In genomic region chr11:67563354-67564114, GRCh38 we compare ENCODE assay signal across 1 cellular context.
A peak's percentile ranks its signal among the peaks of the same experiment; 100 is the strongest.
TF ChIP-seq lines count a peak whose summit lies in the region.

No MANE protein-coding gene starts in this region.

TF ChIP-seq in K562, 482 proteins besides CTCF, POLR2A, EP300 and RAD21 (continued from another document and continues in another):
- TF ChIP-seq ZNF395 (CRISPR knock-in tag; IDR thresholded peaks at IDR 0.05): peak; percentile 97
- no peak for TF ChIP-seq MNT (conservative IDR thresholded peaks at IDR 0.05)
- TF ChIP-seq ELF4 (CRISPR knock-in tag; IDR thresholded peaks at IDR 0.05): peak; percentile 80; the same call in 1 of the 2 replicates
- no peak for TF ChIP-seq POLR3A (IDR thresholded peaks at IDR 0.05; ENCODE audit: borderline replicate concordance, extremely low read depth, insufficient read depth, insufficient read length)
- TF ChIP-seq DDX20 (tag; IDR thresholded peaks at IDR 0.05; ENCODE audit: low read depth): peak; percentile 96
- peak; percentile 83 for TF ChIP-seq ZBTB12 (CRISPR knock-in tag; IDR thresholded peaks at IDR 0.05)
- TF ChIP-seq MCM5 (IDR thresholded peaks at IDR 0.05; ENCODE audit: low read depth): no peak
- TF ChIP-seq HDAC1 (IDR thresholded peaks at IDR 0.05): no peak
- no peak for TF ChIP-seq WHSC1 (IDR thresholded peaks at IDR 0.05; ENCODE audit: low read length)
- peak; percentile 93 for TF ChIP-seq ZNF311 (CRISPR knock-in tag; IDR thresholded peaks at IDR 0.05)
- TF ChIP-seq RFX1 (IDR thresholded peaks at IDR 0.05): peak; percentile 68
- TF ChIP-seq ZKSCAN8 (CRISPR knock-in tag; IDR thresholded peaks at IDR 0.05): no peak
- no peak for TF ChIP-seq FOXO4 (CRISPR knock-in tag; IDR thresholded peaks at IDR 0.05)
- no peak for TF ChIP-seq HDAC6 (IDR thresholded peaks at IDR 0.05; ENCODE audit: low read depth, low read length)
- TF ChIP-seq KDM5B (IDR thresholded peaks at IDR 0.05; ENCODE audit: insufficient replicate concordance, low read depth, low read length): no peak
- TF ChIP-seq ETV5 (CRISPR knock-in tag; IDR thresholded peaks at IDR 0.05; ENCODE audit: low read depth): peak; percentile 53; the same call in 1 of the 2 replicates
- TF ChIP-seq SUPT5H (IDR thresholded peaks at IDR 0.05): no peak
- TF ChIP-seq RCOR1 (IDR thresholded peaks at IDR 0.05; ENCODE audit: borderline replicate concordance in 1 of 2, low read depth in 2 of 2, low read length in 2 of 2): peak in 1 of 2 experiments; percentile 48; a peak in 2 of 4 replicates
- TF ChIP-seq ZNF511 (CRISPR knock-in tag; IDR thresholded peaks at IDR 0.05): no peak
- no peak for TF ChIP-seq TFE3 (CRISPR knock-in tag; IDR thresholded peaks at IDR 0.05)
- no peak for TF ChIP-seq PRPF4 (IDR thresholded peaks at IDR 0.05; ENCODE audit: insufficient read depth, low read depth, low read length, poor library complexity, severe bottlenecking)
- peak; percentile 93 for TF ChIP-seq ZNF644 (tag; IDR thresholded peaks at IDR 0.05; ENCODE audit: low read depth)
- no peak for TF ChIP-seq ZNF507 (tag; conservative IDR thresholded peaks at IDR 0.05)
- TF ChIP-seq DIDO1 (tag; IDR thresholded peaks at IDR 0.05; ENCODE audit: low read depth): peak; percentile 94
- TF ChIP-seq TAF1 (IDR thresholded peaks at IDR 0.05; ENCODE audit: control insufficient read depth, extremely low read depth, insufficient read depth, low read length, severe bottlenecking): no peak
- TF ChIP-seq HSF4 (CRISPR knock-in tag; IDR thresholded peaks at IDR 0.05; ENCODE audit: borderline replicate concordance): peak; percentile 94; the same call in 1 of the 2 replicates
- TF ChIP-seq LEF1 (IDR thresholded peaks at IDR 0.05): 0 out of 2 replicates have a peak, but pooled peaks have one; percentile 8
- 0 out of 2 replicates have a peak, but pooled peaks have one; percentile 17 for TF ChIP-seq GABPB1 (CRISPR knock-in tag; IDR thresholded peaks at IDR 0.05)
- TF ChIP-seq YY1 (IDR thresholded peaks at IDR 0.05; ENCODE audit: borderline replicate concordance in 1 of 3, control insufficient read depth in 1 of 3, extremely low read depth in 1 of 3, insufficient read depth in 3 of 3, insufficient read length in 1 of 3, insufficient replicate concordance in 2 of 3, low read depth in 1 of 3, low read length in 2 of 3): no peak
- peak; percentile 89 for TF ChIP-seq NCOR1 (IDR thresholded peaks at IDR 0.05)
- TF ChIP-seq ZNF280B (CRISPR knock-in tag; IDR thresholded peaks at IDR 0.05): no peak
- no peak for TF ChIP-seq U2AF1 (optimal IDR thresholded peaks at IDR 0.05; ENCODE audit: low read depth, low read length)
- TF ChIP-seq PCBP2 (IDR thresholded peaks at IDR 0.05; ENCODE audit: low read depth, low read length, poor library complexity, severe bottlenecking): no peak
- TF ChIP-seq CGGBP1 (CRISPR knock-in tag; IDR thresholded peaks at IDR 0.05): no peak
- peak; percentile 51 for TF ChIP-seq TAF9B (IDR thresholded peaks at IDR 0.05; ENCODE audit: partially characterized antibody)
- no peak for TF ChIP-seq RB1 (IDR thresholded peaks at IDR 0.05; ENCODE audit: low read depth)
- no peak for TF ChIP-seq CBX3 (IDR thresholded peaks at IDR 0.05; ENCODE audit: borderline replicate concordance in 1 of 2, low read length in 2 of 2)
- TF ChIP-seq NR2C1 (IDR thresholded peaks at IDR 0.05): 0 out of 2 replicates have a peak, but pooled peaks have one; percentile 21
- peak; percentile 95 for TF ChIP-seq NR2C1 (tag; IDR thresholded peaks at IDR 0.05)
- TF ChIP-seq XRCC3 (IDR thresholded peaks at IDR 0.05): no peak
- no peak for TF ChIP-seq ZNF518B (CRISPR knock-in tag; IDR thresholded peaks at IDR 0.05)
- no peak for TF ChIP-seq CBFA2T2 (conservative IDR thresholded peaks at IDR 0.05)
- no peak for TF ChIP-seq GATA2 (CRISPR knock-in tag; IDR thresholded peaks at IDR 0.05)
- TF ChIP-seq POU5F1 (IDR thresholded peaks at IDR 0.05; ENCODE audit: borderline replicate concordance, low read depth, low read length, partially characterized antibody): no peak
- TF ChIP-seq ZNF778 (CRISPR knock-in tag; IDR thresholded peaks at IDR 0.05): no peak
- no peak for TF ChIP-seq ELK1 (CRISPR knock-in tag; IDR thresholded peaks at IDR 0.05)
- no peak for TF ChIP-seq SMAD2 (IDR thresholded peaks at IDR 0.05; ENCODE audit: low read depth, low read length)
- TF ChIP-seq USF2 (CRISPR knock-in tag; IDR thresholded peaks at IDR 0.05): no peak
- TF ChIP-seq SNAPC5 (CRISPR knock-in tag; IDR thresholded peaks at IDR 0.05): no peak
- TF ChIP-seq RNF2 (IDR thresholded peaks at IDR 0.05): no peak
- no peak for TF ChIP-seq KAT8 (IDR thresholded peaks at IDR 0.05; ENCODE audit: low read depth)
- TF ChIP-seq ZNF830 (CRISPR knock-in tag; IDR thresholded peaks at IDR 0.05): 0 out of 2 replicates have a peak, but pooled peaks have one; percentile 67
- TF ChIP-seq MYC (IDR thresholded peaks at IDR 0.05; ENCODE audit: low read depth, low read length): no peak
- TF ChIP-seq MYC (CRISPR knock-in tag; IDR thresholded peaks at IDR 0.05; ENCODE audit: borderline replicate concordance, low read depth): peak; percentile 87; the same call in 1 of the 2 replicates
- TF ChIP-seq SMC3 (conservative IDR thresholded peaks at IDR 0.05; ENCODE audit: insufficient read depth, low read depth, low read length): no peak
- TF ChIP-seq HNRNPL (IDR thresholded peaks at IDR 0.05; ENCODE audit: low read depth, low read length): no peak
- no peak for TF ChIP-seq RBBP5 (IDR thresholded peaks at IDR 0.05; ENCODE audit: borderline replicate concordance, insufficient read depth, low read length, poor library complexity, severe bottlenecking)
